1 cellular context compared by ENCODE assay signal in genomic region chr5:142011572-142012185, GRCh38.
TF ChIP-seq lines count a peak whose summit lies in the region.

No MANE protein-coding gene starts in this region.

TF ChIP-seq in H1, 55 proteins besides CTCF, POLR2A, EP300 and RAD21:
- no peak for TF ChIP-seq TCF12 (IDR thresholded peaks at IDR 0.05; ENCODE audit: low read depth, low read length)
- TF ChIP-seq RFX5 (IDR thresholded peaks at IDR 0.05; ENCODE audit: borderline replicate concordance, low read depth, low read length) = no peak
- no peak for TF ChIP-seq SIRT6 (IDR thresholded peaks at IDR 0.05; ENCODE audit: low read length)
- no peak for TF ChIP-seq JUND (IDR thresholded peaks at IDR 0.05; ENCODE audit: low read length)
- TF ChIP-seq BRCA1 (IDR thresholded peaks at IDR 0.05; ENCODE audit: low read depth, low read length) = no peak
- no peak for TF ChIP-seq RBBP5 (IDR thresholded peaks at IDR 0.05; ENCODE audit: borderline replicate concordance, low read depth, low read length)
- no peak for TF ChIP-seq RXRA (IDR thresholded peaks at IDR 0.05; ENCODE audit: insufficient read depth, low read depth, low read length)
